ENCODE assay signal across 8 cellular contexts in genomic region chr15:40405501-40406381, GRCh38. TPM values are rescaled to one million over a fixed set of nuclear protein-coding genes. Genes with fewer than 3 reads are reported as not detected.
DNase-seq lines count a peak whose midpoint lies in the region; ATAC-seq, FAIRE-seq and TF ChIP-seq lines count a peak whose summit lies in the region.

Gene IVD, plus strand, starts transcription at chr15:40405795. Its CDS starts 33 bp downstream, at chr15:40405828.

- peak within 1 kb of the TSS; percentile 82 for H3K4me3 Mint-ChIP-seq in Caco-2 (ENCODE audit: unreplicated experiment)

- no peaks in the 10 kb centered on the region for H3K9me2 ChIP-seq in OCI-LY1 (ENCODE audit: low read depth, low read length)

- 0 to 2% methylated on average over 37 to 43 of the region's 54 CpGs for WGBS in mesodermal cell (ENCODE audit: insufficient coverage in 2 of 2), 2 experiments

- H3K9me3 Mint-ChIP-seq in Caco-2 (ENCODE audit: unreplicated experiment): no peaks in the 10 kb centered on the region

- ATAC-seq in GM21423 (IDR thresholded peaks at IDR 0.05; ENCODE audit: unreplicated experiment): peak; percentile 81

- H3K27me3 ChIP-seq in Caco-2 (replicated peaks; ENCODE audit: control insufficient read depth, insufficient read depth, low read length) (no peaks in the 10 kb centered on the region), HUES6 (ENCODE audit: control insufficient read depth, insufficient read depth, low read length) (no peaks in the 10 kb centered on the region), OCI-LY1 (ENCODE audit: insufficient read depth, low read length) (no peaks in the 10 kb centered on the region)

- no peak for TF ChIP-seq CTCF in Caco-2 (IDR thresholded peaks at IDR 0.05; ENCODE audit: insufficient read depth in 1 of 2, low read depth in 1 of 2, low read length in 1 of 2, severe bottlenecking in 1 of 2, unreplicated experiment in 1 of 2)
- no peak for TF ChIP-seq CTCF in OCI-LY1 (IDR thresholded peaks at IDR 0.05; ENCODE audit: low read length)

- no peaks in the 10 kb centered on the region for H4K20me1 ChIP-seq in OCI-LY1 (ENCODE audit: insufficient read depth, low read length)

- peak within 1 kb of the TSS; percentile 72 for H3K27ac Mint-ChIP-seq in Caco-2 (ENCODE audit: unreplicated experiment)

- H3K4me3 ChIP-seq in Caco-2 (ENCODE audit: low read depth, low read length) (peak within 1 kb of the TSS; percentile 65), HUES6 (ENCODE audit: low read depth, low read length) (peak within 1 kb of the TSS; percentile 87), OCI-LY1 (ENCODE audit: low read depth, low read length, poor library complexity, severe bottlenecking) (peak within 1 kb of the TSS; percentile 86), mesodermal cell (ENCODE audit: extremely low read depth, insufficient read depth, low read length, poor library complexity, severe bottlenecking) (peak within 1 kb of the TSS; percentile 85)

- peak within 1 kb of the TSS; percentile 88 for H3K9ac ChIP-seq in HUES6 (ENCODE audit: low read length)
- H3K9ac ChIP-seq in OCI-LY1 (ENCODE audit: low read length): peak within 1 kb of the TSS; percentile 87

- no peaks in the 10 kb centered on the region for H3K9me3 ChIP-seq in Caco-2
- H3K9me3 ChIP-seq in HUES6 (ENCODE audit: control insufficient read depth, insufficient read depth, low read depth, low read length): no peaks in the 10 kb centered on the region
- no peaks in the 10 kb centered on the region for H3K9me3 ChIP-seq in OCI-LY1 (ENCODE audit: low read length)
- no peaks in the 10 kb centered on the region for H3K9me3 ChIP-seq in mesodermal cell (ENCODE audit: control insufficient read depth, low read length)

- intact Hi-C loops in Caco-2 (cut with micrococcal nuclease; ENCODE audit: unreplicated experiment): loop anchor here (2.0 to 10.0 kb wide), 2 partner anchors 23 to 61 kb away; partner anchors contain the start of genes CCDC9B and KNSTRN

- peak within 1 kb of the TSS; percentile 90 for H3K4me2 ChIP-seq in OCI-LY1 (ENCODE audit: low read length)

- 0 out of 2 replicates have a peak, but pooled peaks cover 3% of the 10 kb centered on the region for H3F3A ChIP-seq in OCI-LY1 (ENCODE audit: insufficient read depth, low read length)

- no peaks in the 10 kb centered on the region for H3K79me2 ChIP-seq in OCI-LY1 (ENCODE audit: insufficient read depth, low read length)

- H3K4me1 ChIP-seq in Caco-2 (0 out of 2 replicates have a peak, but pooled peaks cover 10% of the 10 kb centered on the region), HUES6 (ENCODE audit: control insufficient read depth, insufficient read depth, low read length) (peaks cover 8% of the 10 kb centered on the region; the same call in 1 of the 2 replicates), OCI-LY1 (ENCODE audit: insufficient read depth, low read length, severe bottlenecking) (peaks cover 27% of the 10 kb centered on the region), mesodermal cell (ENCODE audit: control insufficient read depth, insufficient read depth, low read length, poor library complexity, severe bottlenecking) (peaks cover 8% of the 10 kb centered on the region)

- H3K27ac ChIP-seq in HUES6 (ENCODE audit: low read depth, low read length) (peak within 1 kb of the TSS; percentile 43), OCI-LY1 (ENCODE audit: low read depth, low read length, poor library complexity, severe bottlenecking) (peak within 1 kb of the TSS; percentile 35), mesodermal cell (ENCODE audit: low read depth, low read length, severe bottlenecking) (peak within 1 kb of the TSS; percentile 10)

- H3K36me3 ChIP-seq in Caco-2 (ENCODE audit: control insufficient read depth, insufficient read depth, low read length) (no peaks in the 10 kb centered on the region; the same call in none of the 2 replicates), HUES6 (ENCODE audit: control insufficient read depth, insufficient read depth, low read length) (peaks cover 32% of the 10 kb centered on the region), OCI-LY1 (ENCODE audit: insufficient read depth, low read length) (peaks cover 26% of the 10 kb centered on the region), mesodermal cell (ENCODE audit: control insufficient read depth, insufficient read depth, low read length) (peaks cover 33% of the 10 kb centered on the region)

- H3K27me3 Mint-ChIP-seq in Caco-2 (ENCODE audit: insufficient read depth, unreplicated experiment): no peaks in the 10 kb centered on the region

- peak within 1 kb of the TSS; percentile 81 for H2AFZ ChIP-seq in OCI-LY1 (ENCODE audit: low read length)

- CTCF ChIA-PET in Caco-2 (lab: Charles Lee): interaction anchor here (0.7 to 1.5 kb wide), 7 partner anchors 8 to 126 kb away, joined by 3 to 7 read pairs (median 5); partner anchors contain the start of gene INAFM2

- peaks cover 24% of the 10 kb centered on the region for H3K36me3 Mint-ChIP-seq in Caco-2 (ENCODE audit: insufficient read depth, unreplicated experiment)

- FAIRE-seq in endometrium (lab: Jason Lieb, UNC): peak; percentile 96

- H3K4me1 Mint-ChIP-seq in Caco-2 (ENCODE audit: low read depth, unreplicated experiment): no peaks in the 10 kb centered on the region

- POLR2A ChIA-PET in Caco-2 (lab: Charles Lee): interaction anchor here (1.4 to 1.5 kb wide), 2 partner anchors 8 to 23 kb away, joined by 4 to 8 read pairs; partner anchors contain the start of gene KNSTRN

- no TSS peak for BruUV-seq in Caco-2 (replicated peaks; lab: Mats Ljungman, UMichigan)

- peak; percentile 93 to 95 for DNase-seq in Caco-2
- peak; percentile 90 for DNase-seq in activated CD8-positive, alpha-beta memory T cell treated with anti-CD3 and anti-CD28 coated beads, Interleukin-2, amount 50 U/mL, for 4 hours
- DNase-seq in stimulated activated CD8-positive, alpha-beta memory T cell treated with anti-CD3 and anti-CD28 coated beads, Interleukin-15, amount 100 ng/mL, for 4 hours (ENCODE audit: low read depth in 2 of 2): peak; percentile 76 to 81

RNA-seq across cellular contexts. Expression of gene IVD, which starts in this region (rescaled TPM):
- total RNA-seq in Caco-2 (2022): 74.5 and 76.6 TPM in 2 replicates
- 41.4 TPM for polyA plus RNA-seq in mesodermal cell (2013, experiment 1 of 2)
- polyA plus RNA-seq in mesodermal cell (2013, experiment 2 of 2): 33.8 TPM

Comparison
In these comparisons a context has a peak if more than half of its experiments do, and no peak if none do; other contexts are left out.
1. Peak in every context shown above with its lines: DNase-seq, ATAC-seq, H3K4me3 ChIP-seq and H3K27ac ChIP-seq.